7 cellular contexts compared by ENCODE assay signal in genomic region chr18:58010265-58010664, GRCh38.
"Had no signal": no experiment of that assay in that cellular context is flagged by ENCODE, and none has a peak within 500 bp of the region (broad histone marks: within the 10 kb centered on the region; RNA-seq: fewer than 3 reads in every experiment).

No MANE protein-coding gene starts in this region.

- H2AFZ ChIP-seq: GM23338 had no signal

- FAIRE-seq: H1, H54, HTR-8/SVneo had no signal

- H3K4me2 ChIP-seq: GM23338 had no signal

- H3K36me3 Mint-ChIP-seq: IgD-negative memory B cell had no signal

- H3K4me3 Mint-ChIP-seq: GM23338, H9, IgD-negative memory B cell had no signal

- ATAC-seq: GM23338 had no signal

- DNase-seq: H9, HCEC 1CT had no signal

- H3K9me3 Mint-ChIP-seq: IgD-negative memory B cell had no signal

- H3K4me3 ChIP-seq: GM23338 had no signal

- H3K27ac Mint-ChIP-seq: GM23338, H9, IgD-negative memory B cell had no signal
